In genomic region chr19:57934820-57935665, GRCh38 we compare ENCODE assay signal across 8 cellular contexts. TPM values are rescaled to one million over a fixed set of nuclear protein-coding genes. Genes with fewer than 3 reads are reported as not detected.
DNase-seq lines count a peak whose midpoint lies in the region; ATAC-seq, FAIRE-seq and TF ChIP-seq lines count a peak whose summit lies in the region.

TSS of gene ZNF418 (minus strand) at chr19:57935402. CDS start at chr19:57933822, 1,580 bp downstream.

- H3K4me3 ChIP-seq in Panc1 (ENCODE audit: low read depth in 2 of 2, low read length in 2 of 2) = peak within 1 kb of the TSS; percentile 55 to 73
- H3K4me3 ChIP-seq in ascending aorta = peak within 1 kb of the TSS; percentile 49 to 65
- peak within 1 kb of the TSS; percentile 32 to 69 (median 48) for H3K4me3 ChIP-seq in pancreas

- peaks cover 48% of the 10 kb centered on the region for H3K9me3 Mint-ChIP-seq in activated CD4-positive, alpha-beta T cell treated with anti-CD3 and anti-CD28 coated beads for 36 hours (ENCODE audit: low read depth)

- BruUV-seq in Panc1 (replicated peaks; lab: Mats Ljungman, UMichigan) = TSS peak; percentile 66

- H3K9me3 ChIP-seq in Panc1 (ENCODE audit: control insufficient read depth, insufficient read depth, low read depth, low read length) (peaks cover 36% of the 10 kb centered on the region; the same call in 1 of the 2 replicates), ascending aorta (peaks cover 76 to 98% of the 10 kb centered on the region in 2 donors), pancreas (no peaks in the 10 kb centered on the region)

- peak within 1 kb of the TSS; percentile 83 for H3K4me3 Mint-ChIP-seq in activated CD4-positive, alpha-beta T cell treated with anti-CD3 and anti-CD28 coated beads for 36 hours

- TF ChIP-seq CTCF in Panc1 (IDR thresholded peaks at IDR 0.05) = no peak
- TF ChIP-seq CTCF in ascending aorta (IDR thresholded peaks at IDR 0.05) = no peak
- no peak for TF ChIP-seq CTCF in pancreas (IDR thresholded peaks at IDR 0.05)

- TF ChIP-seq POLR2A in GM18505 (IDR thresholded peaks at IDR 0.05; ENCODE audit: borderline replicate concordance, extremely low read depth, insufficient read depth, insufficient read length) = no peak

- H3K4me1 Mint-ChIP-seq in activated CD4-positive, alpha-beta T cell treated with anti-CD3 and anti-CD28 coated beads for 36 hours = peaks cover 9% of the 10 kb centered on the region

- H3K27ac ChIP-seq in Panc1 (ENCODE audit: low read length) (peak within 1 kb of the TSS; percentile 73), ascending aorta (no peak within 1 kb of the TSS), pancreas (peak within 1 kb of the TSS; percentile 37 to 63 (median 52))

- in situ Hi-C loops in Panc1 (cut with HindIII; ENCODE audit: low pct_unique_long_range_greater_than_20kb, low sequenced_read_pairs) = no loop called here

- FAIRE-seq in pancreas (lab: Jason Lieb, UNC) = no peak

- POLR2A ChIA-PET in activated CD4-positive, alpha-beta T cell treated with anti-CD3 and anti-CD28 coated beads for 36 hours (lab: Charles Lee) = no interaction called here
- POLR2A ChIA-PET in Panc1 (lab: Charles Lee) = no interaction called here

- ATAC-seq in activated CD4-positive, alpha-beta T cell treated with anti-CD3 and anti-CD28 coated beads for 36 hours = peak; percentile 99
- ATAC-seq in Panc1 (peak; percentile 99), left ventricle myocardium superior (peak; percentile 98), pancreas (peak; percentile 98 to 100 (median 100)), GM18505 (IDR thresholded peaks at IDR 0.05; ENCODE audit: unreplicated experiment) (no peak), GM19452 (IDR thresholded peaks at IDR 0.05; ENCODE audit: unreplicated experiment) (no peak)

- WGBS in pancreas, 2 donors = 2% methylated on average over 54 of the region's 54 CpGs

- H3K27me3 ChIP-seq in Panc1 (ENCODE audit: control insufficient read depth, insufficient read depth, low read length) = no peaks in the 10 kb centered on the region
- no peaks in the 10 kb centered on the region for H3K27me3 ChIP-seq in ascending aorta
- no peaks in the 10 kb centered on the region for H3K27me3 ChIP-seq in pancreas

- peak; percentile 72 for DNase-seq in activated CD4-positive, alpha-beta T cell treated with anti-CD3 and anti-CD28 coated beads for 36 hours
- DNase-seq in activated CD4-positive, alpha-beta T cell treated with anti-CD3 and anti-CD28 coated beads for 1 hour = no peak
- peak; percentile 39 for DNase-seq in Panc1 (ENCODE audit: low read depth, low spot score)
- peak in 1 of 2 donors; percentile 68 for DNase-seq in ascending aorta (ENCODE audit: low spot score in 2 of 2)
- DNase-seq in left ventricle myocardium superior = peak; percentile 58
- peak; percentile 31 to 76 (median 58) for DNase-seq in pancreas

- CTCF ChIA-PET in activated CD4-positive, alpha-beta T cell treated with anti-CD3 and anti-CD28 coated beads for 36 hours (lab: Charles Lee) = interaction anchor here (0.6 to 1.2 kb wide), 3 partner anchors 12 to 660 kb away, joined by 3 to 6 read pairs (median 4); partner anchors contain the start of gene ZNF256
- CTCF ChIA-PET in Panc1 (lab: Charles Lee) = no interaction called here

- H3K36me3 ChIP-seq in Panc1 (ENCODE audit: control insufficient read depth, insufficient read depth, low read length) (no peaks in the 10 kb centered on the region), ascending aorta (peaks cover 7 to 31% of the 10 kb centered on the region in 2 donors), pancreas (peaks cover 0 to under 1% (median 0%) of the 10 kb centered on the region in 3 donors)

- intact Hi-C loops in activated CD4-positive, alpha-beta T cell treated with anti-CD3 and anti-CD28 coated beads for 36 hours (cut with DNase I, micrococcal nuclease) = loop anchor here in 1 of 2 experiments (1.0 kb wide), 3 partner anchors 12 to 524 kb away; partner anchors contain the start of genes ZNF17, ZNF256 and ZNF419
- intact Hi-C loops in Panc1 (cut with micrococcal nuclease; ENCODE audit: unreplicated experiment) (no loop called here), ascending aorta (cut with DNase I) (no loop called here), left ventricle myocardium superior (cut with micrococcal nuclease) (no loop called here), pancreas (cut with DNase I) (no loop called here)

- no peaks in the 10 kb centered on the region for H3K4me1 ChIP-seq in Panc1 (ENCODE audit: control insufficient read depth, insufficient read depth, low read length)
- H3K4me1 ChIP-seq in ascending aorta = no peaks in the 10 kb centered on the region
- H3K4me1 ChIP-seq in pancreas = no peaks in the 10 kb centered on the region

- H3K27me3 Mint-ChIP-seq in activated CD4-positive, alpha-beta T cell treated with anti-CD3 and anti-CD28 coated beads for 36 hours = no peaks in the 10 kb centered on the region

- peaks cover 79% of the 10 kb centered on the region for H3K36me3 Mint-ChIP-seq in activated CD4-positive, alpha-beta T cell treated with anti-CD3 and anti-CD28 coated beads for 36 hours (ENCODE audit: low read depth)

- H3K27ac Mint-ChIP-seq in activated CD4-positive, alpha-beta T cell treated with anti-CD3 and anti-CD28 coated beads for 36 hours = peak within 1 kb of the TSS; percentile 90

RNA-seq across cellular contexts. Expression of gene ZNF418, which starts in this region (rescaled TPM):
- 1 to 10 TPM; 4.6 to 4.8 TPM for total RNA-seq in activated CD4-positive, alpha-beta T cell treated with anti-CD3 and anti-CD28 coated beads for 36 hours
- 5.1 TPM for total RNA-seq in Panc1 (2021; ENCODE audit: unreplicated experiment)
- 3.1 TPM for polyA plus RNA-seq in Panc1 (2012; ENCODE audit: insufficient read length)
- total RNA-seq in ascending aorta = 0.21 TPM
- total RNA-seq in left ventricle myocardium superior = 12.0 TPM
- 1 to 10 TPM; 2.6 to 6.3 (median 4.0) TPM for total RNA-seq in pancreas
- 1 to 10 TPM; 4.6 to 8.4 TPM for polyA plus RNA-seq in pancreas

Comparison
In these comparisons a context has a peak if more than half of its experiments do, and no peak if none do; other contexts are left out.
1. ATAC-seq: peak in activated CD4-positive, alpha-beta T cell treated with anti-CD3 and anti-CD28 coated beads for 36 hours (single experiment), Panc1 (single experiment), left ventricle myocardium superior (single experiment) and pancreas (4 of 4); none in GM18505 (single experiment) and GM19452 (single experiment).
2. H3K27ac ChIP-seq: peak in Panc1 (single experiment) and pancreas (4 of 4); none in ascending aorta (0 of 2).
3. Peak in every context shown above with its lines, with median percentiles within 50 percentile points of each other: H3K4me3 ChIP-seq.